Comparison of ENCODE assay signal across 25 cellular contexts in genomic region chr1:155643230-155643629, GRCh38. TPM values are rescaled to one million over a fixed set of nuclear protein-coding genes. Genes with fewer than 3 reads are reported as not detected.
DNase-seq lines count a peak whose midpoint lies in the region; ATAC-seq, FAIRE-seq and TF ChIP-seq lines count a peak whose summit lies in the region.
"Had no signal": no experiment of that assay in that cellular context is flagged by ENCODE, and none has a peak within 500 bp of the region (broad histone marks: within the 10 kb centered on the region; RNA-seq: fewer than 3 reads in every experiment).

No MANE protein-coding gene starts in this region.

- H3K27me3 Mint-ChIP-seq in endodermal cell (ENCODE audit: insufficient read depth) = peaks cover 8% of the 10 kb centered on the region
- H3K27me3 Mint-ChIP-seq: B cell; CD4-positive, alpha-beta memory T cell had no signal

- CTCF ChIA-PET in A549 (lab: Yijun Ruan, JAX) (interaction anchor here (0.6 to 1.3 kb wide), 2 partner anchors 392 to 436 kb away, joined by 3 to 4 read pairs; partner anchors contain the start of gene THBS3), HCT116 (lab: Charles Lee) (no interaction called here)

- no peak for TF ChIP-seq CTCF in A549 (IDR thresholded peaks at IDR 0.05)
- TF ChIP-seq CTCF in HCT116 (IDR thresholded peaks at IDR 0.05 in 2 of 3, conservative IDR thresholded peaks at IDR 0.05 in 1 of 3; ENCODE audit: borderline replicate concordance in 1 of 3, insufficient read depth in 1 of 3, low read depth in 2 of 3, low read length in 2 of 3) = no peak
- no peak for TF ChIP-seq CTCF in endodermal cell (conservative IDR thresholded peaks at IDR 0.05)

- H4K20me1 ChIP-seq in HCT116 (ENCODE audit: insufficient read depth) = no peaks in the 10 kb centered on the region
- H4K20me1 ChIP-seq: BLaER1 treated with 17β-estradiol and CSF1 and Interleukin-3, amounts not matched to agents 10 nM and 100 nM had no signal

- no peak overlapping the region for H3K9ac ChIP-seq in HCT116 (ENCODE audit: low read length)
- H3K9ac ChIP-seq in endodermal cell (ENCODE audit: extremely low read depth, low read length, poor library complexity, severe bottlenecking) = no peak overlapping the region
- H3K9ac ChIP-seq: BLaER1 treated with 17β-estradiol and CSF1 and Interleukin-3, amounts not matched to agents 10 nM and 100 nM had no signal

- no TSS peak for BruUV-seq in HCT116 (replicated peaks; lab: Mats Ljungman, UMichigan)

- H3K27me3 ChIP-seq in HCT116 (ENCODE audit: insufficient read depth, low read length) = no peaks in the 10 kb centered on the region
- H3K27me3 ChIP-seq in endodermal cell (ENCODE audit: control insufficient read depth, insufficient read depth, low read length, poor library complexity, severe bottlenecking) = no peaks in the 10 kb centered on the region
- H3K27me3 ChIP-seq: BLaER1 treated with 17β-estradiol and CSF1 and Interleukin-3, amounts not matched to agents 10 nM and 100 nM had no signal

- H3K79me2 ChIP-seq in HCT116 (ENCODE audit: insufficient read depth, low read length) = no peaks in the 10 kb centered on the region

- H3K4me2 ChIP-seq in A549 (peak overlapping the region; percentile 30; the same call in 2 of the 3 replicates), HCT116 (ENCODE audit: low read length) (no peak overlapping the region)
- H3K4me2 ChIP-seq: BLaER1 treated with 17β-estradiol and CSF1 and Interleukin-3, amounts not matched to agents 10 nM and 100 nM had no signal

- peaks cover 53% of the 10 kb centered on the region for H3K4me1 ChIP-seq in A549
- peaks cover 0 to 4% of the 10 kb centered on the region in 2 experiments; a peak in 3 of 4 replicates for H3K4me1 ChIP-seq in HCT116 (ENCODE audit: control insufficient read depth in 1 of 2, insufficient read depth in 2 of 2, low read length in 2 of 2)
- no peaks in the 10 kb centered on the region for H3K4me1 ChIP-seq in endodermal cell (ENCODE audit: control insufficient read depth, insufficient read depth, low read length)

- FAIRE-seq in A549 (lab: Jason Lieb, UNC) = no peak
- FAIRE-seq: A204.1, GM12878, GM12892, GM18507 had no signal

- DNase-seq in A549 (ENCODE audit: low read depth in 1 of 2, low spot score in 1 of 2) = no peak
- DNase-seq in HCT116 (ENCODE audit: low read depth, low spot score) = no peak
- DNase-seq in NCI-H69 (lab: John Stamatoyannopoulos, UW) = peak; percentile 7
- no peak for DNase-seq in endodermal cell
- no peak for DNase-seq in C1 segment of cervical spinal cord (lab: John Stamatoyannopoulos, UW)
- DNase-seq in head of caudate nucleus = no peak
- DNase-seq: 8988T; AML-193; CD4-positive, alpha-beta memory T cell; CD4-positive, CD25-positive, alpha-beta regulatory T cell; CD8-positive, alpha-beta memory T cell; COR-L47; DMS 273 treated with DMSO at 0.1 percent for 48 hours; DMS153; DMS79; EL; GDM1 had no signal

- TF ChIP-seq POLR2A in A549 (IDR thresholded peaks at IDR 0.05; ENCODE audit: low read length) (no peak), HCT116 (IDR thresholded peaks at IDR 0.05; ENCODE audit: borderline replicate concordance, extremely low read depth, insufficient read depth, insufficient read length) (no peak)

- H3K9me3 Mint-ChIP-seq in endodermal cell = peaks cover 67% of the 10 kb centered on the region

- RAD21 ChIA-PET in HCT116 (lab: Charles Lee; ENCODE audit: low non-redundant PET in 1 of 2, low total read pairs in 2 of 2, uncharacterized antibody in 2 of 2, unreplicated experiment in 2 of 2) = no interaction called here

- intact Hi-C loops in HCT116 (cut with micrococcal nuclease) = no loop called here
- intact Hi-C loops in head of caudate nucleus (cut with DNase I) = no loop called here

- H3K36me3 ChIP-seq in HCT116 (ENCODE audit: control insufficient read depth in 1 of 2, insufficient read depth in 2 of 2, low read length in 2 of 2) (no peaks in the 10 kb centered on the region), endodermal cell (ENCODE audit: control insufficient read depth, insufficient read depth, low read length) (no peaks in the 10 kb centered on the region)

- no peak overlapping the region for H3K4me3 ChIP-seq in A549
- H3K4me3 ChIP-seq in HCT116 (replicated peaks in 1 of 2; ENCODE audit: low read depth in 1 of 2, low read length in 2 of 2) = no peak overlapping the region
- H3K4me3 ChIP-seq in endodermal cell (ENCODE audit: low read length) = peak overlapping the region; percentile 18
- H3K4me3 ChIP-seq: GM12878 had no signal

- no peak overlapping the region for H2AFZ ChIP-seq in HCT116 (ENCODE audit: low read depth, low read length, poor library complexity, severe bottlenecking)

- no peak for TF ChIP-seq EP300 in A549 (IDR thresholded peaks at IDR 0.05)

- H3K4me1 Mint-ChIP-seq in endodermal cell = peaks cover under 1% of the 10 kb centered on the region
- H3K4me1 Mint-ChIP-seq: B cell had no signal

- peaks cover 8% of the 10 kb centered on the region for H3K36me3 Mint-ChIP-seq in endodermal cell (ENCODE audit: low read depth)
- H3K36me3 Mint-ChIP-seq: CD14-positive monocyte had no signal

- peak overlapping the region; percentile 41 to 55; a peak in 4 of 6 replicates for H3K27ac ChIP-seq in A549
- no peak overlapping the region for H3K27ac ChIP-seq in HCT116 (ENCODE audit: low read depth, low read length)
- no peak overlapping the region for H3K27ac ChIP-seq in endodermal cell (ENCODE audit: low read depth, low read length)
- H3K27ac ChIP-seq: BLaER1 treated with 17β-estradiol and CSF1 and Interleukin-3, amounts not matched to agents 10 nM and 100 nM had no signal

- ATAC-seq in A549 (no peak), HCT116 (0 out of 2 replicates have a peak, but pooled peaks have one; percentile 36), GM19467 (IDR thresholded peaks at IDR 0.05; ENCODE audit: unreplicated experiment) (no peak)
- ATAC-seq: GM12878 had no signal

- 87% methylated on average over 3 of the region's 3 CpGs for WGBS in A549 (ENCODE audit: missing lambda C conversion rate)
- WGBS in endodermal cell (ENCODE audit: insufficient coverage in 1 of 2, insufficient read length in 1 of 2), 2 experiments = 96% methylated on average over 3 of the region's 3 CpGs; no CpG with 5 or more reads in 1 of the 2 experiments

- H3K27ac Mint-ChIP-seq in endodermal cell = no peak overlapping the region
- H3K27ac Mint-ChIP-seq: B cell; CD14-positive monocyte; CD4-positive, alpha-beta memory T cell; CD4-positive, CD25-positive, alpha-beta regulatory T cell had no signal

- TF ChIP-seq RAD21 in A549 (conservative IDR thresholded peaks at IDR 0.05 in 1 of 2, IDR thresholded peaks at IDR 0.05 in 1 of 2) (no peak), HCT116 (IDR thresholded peaks at IDR 0.05; ENCODE audit: low read depth) (no peak)

- POLR2A ChIA-PET in A549 (lab: Yijun Ruan, JAX) = no interaction called here
- POLR2A ChIA-PET in HCT116 (lab: Charles Lee) = no interaction called here

- peaks cover 7% of the 10 kb centered on the region; the same call in 1 of the 3 replicates for H3K9me3 ChIP-seq in A549
- peaks cover 8 to 18% of the 10 kb centered on the region in 2 experiments; a peak in 2 of 4 replicates for H3K9me3 ChIP-seq in HCT116 (ENCODE audit: control insufficient read depth in 1 of 2, insufficient read depth in 1 of 2, low read depth in 1 of 2, low read length in 2 of 2)
- H3K9me3 ChIP-seq in endodermal cell (ENCODE audit: control insufficient read depth, low read length) = peaks cover 45% of the 10 kb centered on the region

- H3K9me2 ChIP-seq in HCT116 (ENCODE audit: insufficient read depth) = no peaks in the 10 kb centered on the region

- no peak overlapping the region for H3K4me3 Mint-ChIP-seq in endodermal cell
- H3K4me3 Mint-ChIP-seq: B cell; CD14-positive monocyte; CD4-positive, alpha-beta memory T cell; CD8-positive, alpha-beta memory T cell had no signal

TF ChIP-seq in A549, 52 proteins besides CTCF, POLR2A, EP300 and RAD21 (continues in another document):
- TF ChIP-seq EHF (CRISPR knock-in tag; IDR thresholded peaks at IDR 0.05) = no peak
- TF ChIP-seq MAZ (IDR thresholded peaks at IDR 0.05; ENCODE audit: borderline replicate concordance, low read depth, low read length) = no peak
- no peak for TF ChIP-seq JUNB (IDR thresholded peaks at IDR 0.05)

TF ChIP-seq in HCT116, 20 proteins besides CTCF, POLR2A, EP300 and RAD21:
- TF ChIP-seq EZH2 (IDR thresholded peaks at IDR 0.05) = no peak
- peak; percentile 93 for TF ChIP-seq CBX3 (IDR thresholded peaks at IDR 0.05; ENCODE audit: low read depth)

RNA-seq across cellular contexts. Expression of gene MSTO1, which starts 33.2 kb away (rescaled TPM):
- 28.3 and 35.5 TPM in 2 replicates for polyA plus RNA-seq in A549 (2011; rRNA removed)
- polyA plus RNA-seq in A549 (2012; cell fraction: cytosol; rRNA removed) = 25.8 and 32.2 TPM in 2 replicates
- polyA plus RNA-seq in A549 (2012; cell fraction: nucleus; rRNA removed) = 128 and 129 TPM in 2 replicates
- polyA plus RNA-seq in A549 (2017; fragmentation: RNase III; extraction: RNeasy Plus Mini Kit Qiagen cat#74134 plus additional on column Dnase treatment) = 37.5 to 43.5 TPM (median 43.5 TPM) in 3 replicates
- 65.5 and 69.8 TPM in 2 replicates for polyA minus RNA-seq in A549 (2011; rRNA and poly(A)+ RNA removed)
- total RNA-seq in HCT116 (2021; ENCODE audit: unreplicated experiment) = 56.4 TPM
- 36.8 and 39.4 TPM in 2 replicates for polyA plus RNA-seq in HCT116 (2012)
- 10 to 100 TPM; 57.0 to 74.7 TPM for total RNA-seq in endodermal cell
- 56.1 TPM for polyA plus RNA-seq in endodermal cell (2013, experiment 1 of 2)
- polyA plus RNA-seq in endodermal cell (2013, experiment 2 of 2) = 45.9 TPM

RNA-seq across cellular contexts. Expression of gene YY1AP1, which starts 45.3 kb away (rescaled TPM):
- polyA plus RNA-seq in A549 (2011; rRNA removed) = 83.5 and 91.5 TPM in 2 replicates
- 35.8 and 41.6 TPM in 2 replicates for polyA plus RNA-seq in A549 (2012; cell fraction: cytosol; rRNA removed)
- polyA plus RNA-seq in A549 (2012; cell fraction: nucleus; rRNA removed) = 42.9 and 56.6 TPM in 2 replicates
- 33.5 to 34.2 TPM (median 33.8 TPM) in 3 replicates for polyA plus RNA-seq in A549 (2017; fragmentation: RNase III; extraction: RNeasy Plus Mini Kit Qiagen cat#74134 plus additional on column Dnase treatment)
- polyA minus RNA-seq in A549 (2011; rRNA and poly(A)+ RNA removed) = 49.1 and 54.4 TPM in 2 replicates
- total RNA-seq in HCT116 (2021; ENCODE audit: unreplicated experiment) = 40.3 TPM
- 36.5 and 45.6 TPM in 2 replicates for polyA plus RNA-seq in HCT116 (2012)
- total RNA-seq in endodermal cell = 10 to 100 TPM; 44.2 to 45.8 TPM
- polyA plus RNA-seq in endodermal cell (2013, experiment 1 of 2) = 48.3 TPM
- polyA plus RNA-seq in endodermal cell (2013, experiment 2 of 2) = 44.9 TPM

RNA-seq across cellular contexts. Expression of gene DAP3, which starts 45.7 kb away (rescaled TPM):
- polyA plus RNA-seq in A549 (2011; rRNA removed) = 171 and 182 TPM in 2 replicates
- 106 and 114 TPM in 2 replicates for polyA plus RNA-seq in A549 (2012; cell fraction: cytosol; rRNA removed)
- polyA plus RNA-seq in A549 (2012; cell fraction: nucleus; rRNA removed) = 107 and 111 TPM in 2 replicates
- 94.8 to 102 TPM (median 96.3 TPM) in 3 replicates for polyA plus RNA-seq in A549 (2017; fragmentation: RNase III; extraction: RNeasy Plus Mini Kit Qiagen cat#74134 plus additional on column Dnase treatment)
- polyA minus RNA-seq in A549 (2011; rRNA and poly(A)+ RNA removed) = 143 and 168 TPM in 2 replicates
- 148 TPM for total RNA-seq in HCT116 (2021; ENCODE audit: unreplicated experiment)
- polyA plus RNA-seq in HCT116 (2012) = 163 TPM in 2 replicates
- total RNA-seq in endodermal cell = 100 to 1,000 TPM; 107 to 112 TPM
- 89.6 TPM for polyA plus RNA-seq in endodermal cell (2013, experiment 1 of 2)
- 82.4 TPM for polyA plus RNA-seq in endodermal cell (2013, experiment 2 of 2)

Comparison
In these comparisons a context has a peak if more than half of its experiments do, and no peak if none do; other contexts are left out.
1. H3K27ac ChIP-seq: peak in A549 (2 of 2); none in HCT116 (single experiment) and endodermal cell (single experiment).